Comparison of ENCODE assay signal across 27 cellular contexts in the genomic region with DNA sequence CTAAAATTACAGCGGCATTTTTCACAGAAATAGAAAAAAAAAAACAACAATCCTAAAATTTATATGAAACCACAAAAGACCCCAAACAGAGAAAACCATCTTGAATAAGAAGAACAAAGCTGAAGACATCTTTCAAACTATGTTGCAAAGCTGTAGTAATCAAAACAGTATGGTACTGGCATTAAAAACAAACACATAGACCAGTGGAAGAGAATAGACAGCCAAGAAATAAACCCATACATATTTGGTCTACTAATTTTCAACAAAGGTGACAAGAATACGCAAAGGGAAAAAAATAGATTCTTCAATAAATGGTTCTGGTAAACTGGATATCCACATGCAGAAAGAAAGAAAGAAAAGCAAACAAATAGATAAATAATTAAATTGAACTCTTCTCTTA.
"Had no signal": no experiment of that assay in that cellular context is flagged by ENCODE, and none has a peak within 500 bp of the region (broad histone marks: within the 10 kb centered on the region; RNA-seq: fewer than 3 reads in every experiment).

No MANE protein-coding gene starts in this region.

- DNase-seq: colonic mucosa; cortex of kidney; dermis blood vessel endothelial cell; dorsolateral prefrontal cortex; effector CD4-positive, alpha-beta T cell; effector CD8-positive, alpha-beta T cell; effector memory CD4-positive, alpha-beta T cell; effector memory CD8-positive, alpha-beta T cell; endodermal cell; erythroblast; esophagus squamous epithelium; foreskin fibroblast; foreskin keratinocyte; foreskin melanocyte; gastrocnemius medialis; glutamatergic neuron; head of caudate nucleus; heart left ventricle; heart right ventricle had no signal

- H3K4me3 Mint-ChIP-seq: dendritic cell treated with granulocyte-macrophage colony-stimulating factor and Interleukin-4, amounts not matched to agents 40 ng/mL and 50 ng/mL, for 4 days; effector memory CD8-positive, alpha-beta T cell; endodermal cell had no signal

- ATAC-seq: effector memory CD8-positive, alpha-beta T cell; esophagus mucosa; foreskin keratinocyte; gastrocnemius medialis; gastroesophageal sphincter; heart left ventricle; heart right ventricle had no signal

- H3K4me1 Mint-ChIP-seq: endodermal cell had no signal

- H3K27ac ChIP-seq: colonic mucosa, coronary artery, dorsolateral prefrontal cortex, epithelial cell of prostate, esophagus muscularis mucosa, esophagus squamous epithelium, foreskin keratinocyte, gastrocnemius medialis, gastroesophageal sphincter, heart left ventricle, heart right ventricle had no signal

- H3K4me3 ChIP-seq: colonic mucosa, coronary artery, dorsolateral prefrontal cortex, esophagus muscularis mucosa, esophagus squamous epithelium, gastroesophageal sphincter, heart left ventricle, heart right ventricle had no signal

- H3K9me3 ChIP-seq: colonic mucosa had no signal

- H3K4me1 ChIP-seq: colonic mucosa, esophagus muscularis mucosa, esophagus squamous epithelium, foreskin keratinocyte, gastrocnemius medialis, gastroesophageal sphincter, heart left ventricle, heart right ventricle had no signal

- H3K36me3 ChIP-seq: colonic mucosa, esophagus muscularis mucosa, esophagus squamous epithelium, gastrocnemius medialis, gastroesophageal sphincter, heart left ventricle, heart right ventricle had no signal

- H3K27me3 ChIP-seq: colonic mucosa, dorsolateral prefrontal cortex, esophagus muscularis mucosa, esophagus squamous epithelium, foreskin keratinocyte, gastrocnemius medialis, gastroesophageal sphincter, heart left ventricle, heart right ventricle had no signal

- H3K27me3 Mint-ChIP-seq: dendritic cell treated with granulocyte-macrophage colony-stimulating factor and Interleukin-4, amounts not matched to agents 40 ng/mL and 50 ng/mL, for 4 days had no signal

- H3K27ac Mint-ChIP-seq: dendritic cell treated with granulocyte-macrophage colony-stimulating factor and Interleukin-4, amounts not matched to agents 40 ng/mL and 50 ng/mL, for 4 days; effector memory CD8-positive, alpha-beta T cell; endodermal cell had no signal

- FAIRE-seq: colon, endothelial cell of umbilical vein had no signal
